ENCODE assay signal across 1 cellular context in the genomic region with DNA sequence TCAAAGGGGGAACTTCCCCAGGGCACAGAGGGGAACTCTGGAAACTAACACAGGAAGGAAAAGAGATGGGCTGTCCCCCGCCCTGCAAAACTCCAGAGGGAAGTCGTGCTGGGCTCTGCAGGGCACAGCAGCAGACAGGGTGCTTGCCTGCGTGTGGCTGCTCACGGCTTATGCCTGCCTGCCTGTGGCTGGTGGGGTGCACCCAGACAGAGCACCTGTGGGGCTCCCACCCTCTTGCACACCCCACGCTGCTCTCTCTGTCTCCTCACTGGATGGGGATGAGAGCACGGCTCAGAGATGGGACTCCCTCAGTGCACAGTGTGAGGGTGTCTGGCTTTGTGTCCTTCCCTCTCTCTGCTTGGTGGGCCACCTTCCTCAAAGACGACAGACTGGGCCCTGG.
TF ChIP-seq lines count a peak whose summit lies in the region.

No MANE protein-coding gene starts in this region.

TF ChIP-seq in HepG2, 621 proteins besides CTCF, POLR2A, EP300 and RAD21:
- TF ChIP-seq, protein P1, sequence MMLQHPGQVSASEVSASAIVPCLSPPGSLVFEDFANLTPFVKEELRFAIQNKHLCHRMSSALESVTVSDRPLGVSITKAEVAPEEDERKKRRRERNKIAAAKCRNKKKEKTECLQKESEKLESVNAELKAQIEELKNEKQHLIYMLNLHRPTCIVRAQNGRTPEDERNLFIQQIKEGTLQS (CRISPR knock-in tag; IDR thresholded peaks at IDR 0.05), result no peak
- TF ChIP-seq ZNF354B (CRISPR knock-in tag; IDR thresholded peaks at IDR 0.05) (no peak), NFE2 (CRISPR knock-in tag; IDR thresholded peaks at IDR 0.05) (no peak), ZFP82 (CRISPR knock-in tag; IDR thresholded peaks at IDR 0.05; ENCODE audit: borderline replicate concordance) (no peak), ZBTB38 (CRISPR knock-in tag; IDR thresholded peaks at IDR 0.05) (no peak), ELF4 (CRISPR knock-in tag; IDR thresholded peaks at IDR 0.05; ENCODE audit: borderline replicate concordance) (no peak), ZNF251 (CRISPR knock-in tag; IDR thresholded peaks at IDR 0.05) (no peak), ZNF891 (CRISPR knock-in tag; IDR thresholded peaks at IDR 0.05) (no peak)
- TF ChIP-seq, protein P2, sequence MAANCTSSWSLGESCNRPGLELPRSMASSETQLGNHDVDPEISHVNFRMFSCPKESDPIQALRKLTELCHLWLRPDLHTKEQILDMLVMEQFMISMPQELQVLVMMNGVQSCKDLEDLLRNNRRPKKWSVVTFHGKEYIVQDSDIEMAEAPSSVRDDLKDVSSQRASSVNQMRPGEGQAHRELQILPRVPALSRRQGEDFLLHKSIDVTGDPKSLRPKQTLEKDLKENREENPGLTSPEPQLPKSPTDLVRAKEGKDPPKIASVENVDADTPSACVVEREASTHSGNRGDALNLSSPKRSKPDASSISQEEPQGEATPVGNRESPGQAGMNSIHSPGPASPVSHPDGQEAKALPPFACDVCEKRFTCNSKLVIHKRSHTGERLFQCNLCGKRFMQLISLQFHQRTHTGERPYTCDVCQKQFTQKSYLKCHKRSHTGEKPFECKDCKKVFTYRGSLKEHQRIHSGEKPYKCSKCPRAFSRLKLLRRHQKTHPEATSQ (CRISPR knock-in tag; IDR thresholded peaks at IDR 0.05; ENCODE audit: borderline replicate concordance), result no peak
- TF ChIP-seq, protein P3, sequence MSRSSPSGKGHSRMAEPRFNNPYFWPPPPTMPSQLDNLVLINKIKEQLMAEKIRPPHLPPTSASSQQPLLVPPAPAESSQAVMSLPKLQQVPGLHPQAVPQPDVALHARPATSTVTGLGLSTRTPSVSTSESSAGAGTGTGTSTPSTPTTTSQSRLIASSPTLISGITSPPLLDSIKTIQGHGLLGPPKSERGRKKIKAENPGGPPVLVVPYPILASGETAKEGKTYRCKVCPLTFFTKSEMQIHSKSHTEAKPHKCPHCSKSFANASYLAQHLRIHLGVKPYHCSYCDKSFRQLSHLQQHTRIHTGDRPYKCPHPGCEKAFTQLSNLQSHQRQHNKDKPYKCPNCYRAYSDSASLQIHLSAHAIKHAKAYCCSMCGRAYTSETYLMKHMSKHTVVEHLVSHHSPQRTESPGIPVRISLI (CRISPR knock-in tag; IDR thresholded peaks at IDR 0.05; ENCODE audit: borderline replicate concordance), result no peak
TF ChIP-seq in HepG2: peak in this region for 0.
